Comparison of ENCODE assay signal across 1 cellular context in genomic region chr4:106698621-106699195, GRCh38.
TF ChIP-seq lines count a peak whose summit lies in the region.

No MANE protein-coding gene starts in this region.

TF ChIP-seq in SK-N-SH treated with all-trans-retinoic acid at 6 μM for 48 hours, 23 proteins besides CTCF, POLR2A, EP300 and RAD21 (continued from another document):
- no peak for TF ChIP-seq CSRNP3 (CRISPR knock-in tag; IDR thresholded peaks at IDR 0.05)
TF ChIP-seq in SK-N-SH treated with all-trans-retinoic acid at 6 μM for 48 hours: peak in this region for 0.
